ENCODE assay signal across 12 cellular contexts in the genomic region with DNA sequence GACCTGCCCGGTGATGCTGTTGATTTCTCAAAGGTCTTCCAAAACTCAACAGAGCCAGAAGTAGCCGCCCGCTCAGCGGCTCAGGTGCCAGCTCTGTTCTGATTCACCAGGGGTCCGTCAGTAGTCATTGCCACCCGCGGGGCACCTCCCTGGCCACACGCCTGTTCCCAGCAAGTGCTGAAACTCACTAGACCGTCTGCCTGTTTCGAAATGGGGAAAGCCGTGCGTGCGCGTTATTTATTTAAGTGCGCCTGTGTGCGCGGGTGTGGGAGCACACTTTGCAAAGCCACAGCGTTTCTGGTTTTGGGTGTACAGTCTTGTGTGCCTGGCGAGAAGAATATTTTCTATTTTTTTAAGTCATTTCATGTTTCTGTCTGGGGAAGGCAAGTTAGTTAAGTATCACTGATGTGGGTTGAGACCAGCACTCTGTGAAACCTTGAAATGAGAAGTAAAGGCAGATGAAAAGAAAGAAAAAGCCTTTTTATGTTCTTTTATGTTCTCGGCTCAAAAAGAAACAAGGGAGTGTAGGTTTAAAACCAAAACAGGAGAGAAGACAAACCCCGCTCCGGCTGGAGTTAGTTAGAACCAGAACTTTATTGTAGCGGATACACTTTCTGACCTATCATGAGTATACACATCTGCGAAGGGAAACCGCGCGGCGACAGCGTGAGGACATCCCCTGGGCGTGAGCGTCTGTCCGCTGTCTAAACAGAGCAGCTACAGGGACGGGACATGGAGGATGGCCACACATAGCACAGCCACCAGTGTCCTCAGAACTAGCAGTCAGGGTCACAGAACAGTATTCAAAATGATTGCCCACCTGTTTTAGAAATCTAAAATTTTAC.
DNase-seq lines count a peak whose midpoint lies in the region; ATAC-seq and TF ChIP-seq lines count a peak whose summit lies in the region.
"Had no signal": no experiment of that assay in that cellular context is flagged by ENCODE, and none has a peak within 500 bp of the region (broad histone marks: within the 10 kb centered on the region; RNA-seq: fewer than 3 reads in every experiment).

No MANE protein-coding gene starts in this region.

- H2AFZ ChIP-seq in neural progenitor cell (replicated peaks), result no peak overlapping the region

- H3K27ac Mint-ChIP-seq in neural progenitor cell, result peak overlapping the region; percentile 28

- ATAC-seq in GM21825 (IDR thresholded peaks at IDR 0.05; ENCODE audit: unreplicated experiment) (no peak), HG02973 (IDR thresholded peaks at IDR 0.05; ENCODE audit: unreplicated experiment) (no peak)
- ATAC-seq: right cardiac atrium had no signal

- H3K4me3 Mint-ChIP-seq in neural progenitor cell, result no peak overlapping the region

- peaks cover 2% of the 10 kb centered on the region for H3K9me3 Mint-ChIP-seq in neural progenitor cell

- H3K4me2 ChIP-seq in neural progenitor cell, result no peak overlapping the region

- H3K9ac ChIP-seq in neural progenitor cell, result no peak overlapping the region

- no peak for TF ChIP-seq CTCF in neural progenitor cell (IDR thresholded peaks at IDR 0.05)

- no peaks in the 10 kb centered on the region for H3K9me3 ChIP-seq in neural progenitor cell (ENCODE audit: low read depth)

- no peaks in the 10 kb centered on the region for H3K36me3 ChIP-seq in neural progenitor cell

- no peak overlapping the region for H3K4me3 ChIP-seq in neural progenitor cell
- H3K4me3 ChIP-seq: left ventricle myocardium inferior had no signal

- peak; percentile 41 for DNase-seq in CD1c-positive myeloid dendritic cell (ENCODE audit: extremely low spot score)
- peak; percentile 31 for DNase-seq in T-helper 9 cell
- peak; percentile 76 for DNase-seq in activated naive CD4-positive, alpha-beta T cell treated with anti-CD3 and anti-CD28 coated beads, Interleukin-2, amount 50 U/mL, for 16 hours
- no peak for DNase-seq in neural progenitor cell (ENCODE audit: low spot score)
- no peak for DNase-seq in NCI-H510A (lab: John Stamatoyannopoulos, UW)
- DNase-seq in NCI-H526 treated with DMSO at 0.1 percent for 48 hours (lab: John Stamatoyannopoulos, UW), result no peak
- DNase-seq: AML-193, left ventricle myocardium inferior, NCI-H2081 had no signal

- H3K27ac ChIP-seq in neural progenitor cell, result no peak overlapping the region
- H3K27ac ChIP-seq: left ventricle myocardium inferior had no signal

- H3F3A ChIP-seq in neural progenitor cell (ENCODE audit: low read depth), result no peaks in the 10 kb centered on the region

- H3K27me3 Mint-ChIP-seq in neural progenitor cell (ENCODE audit: insufficient read depth, low read depth), result peaks cover 8% of the 10 kb centered on the region

- peaks cover 7% of the 10 kb centered on the region for H4K20me1 ChIP-seq in neural progenitor cell (ENCODE audit: low read depth)

- H3K4me1 Mint-ChIP-seq in neural progenitor cell, result no peaks in the 10 kb centered on the region

- no peaks in the 10 kb centered on the region for H3K27me3 ChIP-seq in neural progenitor cell

- H3K79me2 ChIP-seq in neural progenitor cell (ENCODE audit: low read depth), result no peaks in the 10 kb centered on the region

- peaks cover 40% of the 10 kb centered on the region for H3K36me3 Mint-ChIP-seq in neural progenitor cell

- no peaks in the 10 kb centered on the region for H3K4me1 ChIP-seq in neural progenitor cell
- H3K4me1 ChIP-seq: left ventricle myocardium inferior had no signal

Comparison
In these comparisons a context has a peak if more than half of its experiments do, and no peak if none do; other contexts are left out.
1. DNase-seq: peak in CD1c-positive myeloid dendritic cell (single experiment), T-helper 9 cell (single experiment) and activated naive CD4-positive, alpha-beta T cell treated with anti-CD3 and anti-CD28 coated beads, Interleukin-2, amount 50 U/mL, for 16 hours (single experiment); none in neural progenitor cell (single experiment), NCI-H510A (single experiment) and NCI-H526 treated with DMSO at 0.1 percent for 48 hours (single experiment).